In genomic region chr6:151139524-151139923, GRCh38 we compare ENCODE assay signal across 19 cellular contexts.
DNase-seq lines count a peak whose midpoint lies in the region; ATAC-seq and TF ChIP-seq lines count a peak whose summit lies in the region.
"Had no signal": no experiment of that assay in that cellular context is flagged by ENCODE, and none has a peak within 500 bp of the region (broad histone marks: within the 10 kb centered on the region; RNA-seq: fewer than 3 reads in every experiment).

No MANE protein-coding gene starts in this region.

- in situ Hi-C loops in G401 (cut with HindIII; ENCODE audit: low sequenced_read_pairs): no loop called here

- H2BK12ac ChIP-seq in mesenchymal stem cell (ENCODE audit: low read length in 2 of 2): peak overlapping the region in 1 of 2 experiments; percentile 0

- no peak overlapping the region for H2BK15ac ChIP-seq in mesenchymal stem cell (ENCODE audit: low read depth, poor library complexity, severe bottlenecking)

- H3K9me3 ChIP-seq in mesenchymal stem cell (ENCODE audit: control insufficient read depth, low read length): no peaks in the 10 kb centered on the region
- H3K9me3 ChIP-seq: A549, HAP-1 had no signal

- peaks cover 13% of the 10 kb centered on the region for H3K9me3 Mint-ChIP-seq in nephron progenitor cell
- H3K9me3 Mint-ChIP-seq in activated naive CD8-positive, alpha-beta T cell treated with anti-CD3 and anti-CD28 coated beads, Interleukin-2, amount 50 U/mL, for 24 hours: no peaks in the 10 kb centered on the region
- H3K9me3 Mint-ChIP-seq in osteocyte (ENCODE audit: unreplicated experiment): no peaks in the 10 kb centered on the region
- H3K9me3 Mint-ChIP-seq: CD8-positive, alpha-beta T cell; IgD-negative memory B cell had no signal

- H3K79me1 ChIP-seq in mesenchymal stem cell (replicated peaks; ENCODE audit: low read length, poor library complexity, severe bottlenecking): no peaks in the 10 kb centered on the region

- H3K18ac ChIP-seq in mesenchymal stem cell (ENCODE audit: low read depth in 1 of 2, low read length in 2 of 2): peak overlapping the region in 1 of 2 experiments; percentile 16

- no peak for ATAC-seq in activated naive CD8-positive, alpha-beta T cell treated with anti-CD3 and anti-CD28 coated beads, Interleukin-2, amount 50 U/mL, for 24 hours
- no peak for ATAC-seq in GM18517 (IDR thresholded peaks at IDR 0.05; ENCODE audit: unreplicated experiment)
- ATAC-seq: A549; CD8-positive, alpha-beta T cell; GM12878 had no signal

- H3K4me3 Mint-ChIP-seq in nephron progenitor cell: no peak overlapping the region
- no peak overlapping the region for H3K4me3 Mint-ChIP-seq in activated naive CD8-positive, alpha-beta T cell treated with anti-CD3 and anti-CD28 coated beads, Interleukin-2, amount 50 U/mL, for 24 hours
- no peak overlapping the region for H3K4me3 Mint-ChIP-seq in osteocyte (ENCODE audit: unreplicated experiment)
- H3K4me3 Mint-ChIP-seq: CD8-positive, alpha-beta T cell; IgD-negative memory B cell had no signal

- no peak overlapping the region for H4K91ac ChIP-seq in mesenchymal stem cell (ENCODE audit: low read length)

- no peak overlapping the region for H2AK5ac ChIP-seq in mesenchymal stem cell (ENCODE audit: low read length, severe bottlenecking)

- H3K23ac ChIP-seq in mesenchymal stem cell (ENCODE audit: low read length in 2 of 2): no peak overlapping the region

- H3K27ac Mint-ChIP-seq in nephron progenitor cell (peak overlapping the region; percentile 92), osteocyte (ENCODE audit: unreplicated experiment) (no peak overlapping the region)
- no peak overlapping the region for H3K27ac Mint-ChIP-seq in activated naive CD8-positive, alpha-beta T cell treated with anti-CD3 and anti-CD28 coated beads, Interleukin-2, amount 50 U/mL, for 24 hours
- H3K27ac Mint-ChIP-seq: CD8-positive, alpha-beta T cell; IgD-negative memory B cell had no signal

- peaks cover 16% of the 10 kb centered on the region for H3K4me1 ChIP-seq in mesenchymal stem cell (ENCODE audit: control insufficient read depth, insufficient read depth, low read depth, low read length)
- H3K4me1 ChIP-seq: A549 had no signal

- WGBS in mesenchymal stem cell: 89% methylated on average over 11 of the region's 11 CpGs

- H3K9ac ChIP-seq in mesenchymal stem cell (ENCODE audit: low read length): no peak overlapping the region
- H3K9ac ChIP-seq: BLaER1 treated with 17β-estradiol and CSF1 and Interleukin-3, amounts not matched to agents 10 nM and 100 nM had no signal

- no peak overlapping the region for H2AFZ ChIP-seq in mesenchymal stem cell (ENCODE audit: low read depth, low read length)

- TF ChIP-seq CTCF in nephron progenitor cell (IDR thresholded peaks at IDR 0.05) (no peak), osteocyte (IDR thresholded peaks at IDR 0.05) (no peak)

- no peak overlapping the region for H3K4me3 ChIP-seq in mesenchymal stem cell (ENCODE audit: insufficient read depth in 1 of 2, low read depth in 1 of 2, low read length in 2 of 2)
- H3K4me3 ChIP-seq: A549; BLaER1 treated with 17β-estradiol and CSF1 and Interleukin-3, amounts not matched to agents 10 nM and 100 nM; GM12878; HAP-1 had no signal

- DNase-seq in G401 (ENCODE audit: low spot score) (peak; percentile 39), cerebellum (ENCODE audit: low spot score) (peak; percentile 27), left kidney (ENCODE audit: low read depth, low spot score) (peak; percentile 54), nephron progenitor cell (no peak), mesenchymal stem cell (no peak), osteocyte (ENCODE audit: extremely low spot score, unreplicated experiment) (no peak)
- no peak for DNase-seq in activated naive CD8-positive, alpha-beta T cell treated with anti-CD3 and anti-CD28 coated beads, Interleukin-2, amount 50 U/mL, for 24 hours
- DNase-seq: Calu3; CD8-positive, alpha-beta T cell; DMS79 treated with DMSO at 0.1 percent for 48 hours; GOT3; KBM-7 had no signal

- no peaks in the 10 kb centered on the region for H3K27me3 ChIP-seq in mesenchymal stem cell (ENCODE audit: control insufficient read depth in 1 of 2, insufficient read depth in 1 of 2, low read length in 2 of 2)
- H3K27me3 ChIP-seq: BLaER1 treated with 17β-estradiol and CSF1 and Interleukin-3, amounts not matched to agents 10 nM and 100 nM had no signal

- H2BK5ac ChIP-seq in mesenchymal stem cell (ENCODE audit: low read depth, low read length, poor library complexity, severe bottlenecking): no peak overlapping the region

- no peak overlapping the region for H3K27ac ChIP-seq in mesenchymal stem cell (ENCODE audit: low read length, poor library complexity, severe bottlenecking)
- H3K27ac ChIP-seq: 22Rv1; A549; BLaER1 treated with 17β-estradiol and CSF1 and Interleukin-3, amounts not matched to agents 10 nM and 100 nM had no signal

- no peak overlapping the region for H3K4ac ChIP-seq in mesenchymal stem cell (ENCODE audit: low read depth in 1 of 2, low read length in 2 of 2)

- no peaks in the 10 kb centered on the region for H3K36me3 ChIP-seq in mesenchymal stem cell (ENCODE audit: control insufficient read depth in 1 of 2, insufficient read depth in 2 of 2, low read depth in 1 of 2, low read length in 2 of 2)
- H3K36me3 ChIP-seq: BLaER1 treated with 17β-estradiol and CSF1 and Interleukin-3, amounts not matched to agents 10 nM and 100 nM; HAP-1 had no signal

- H3K36me3 Mint-ChIP-seq in nephron progenitor cell (ENCODE audit: low read depth) (no peaks in the 10 kb centered on the region), osteocyte (ENCODE audit: unreplicated experiment) (no peaks in the 10 kb centered on the region)
- no peaks in the 10 kb centered on the region for H3K36me3 Mint-ChIP-seq in activated naive CD8-positive, alpha-beta T cell treated with anti-CD3 and anti-CD28 coated beads, Interleukin-2, amount 50 U/mL, for 24 hours (ENCODE audit: low read depth)
- H3K36me3 Mint-ChIP-seq: CD8-positive, alpha-beta T cell; IgD-negative memory B cell had no signal

- H3K27me3 Mint-ChIP-seq in nephron progenitor cell (ENCODE audit: low read depth, poor library complexity) (no peaks in the 10 kb centered on the region), osteocyte (ENCODE audit: unreplicated experiment) (no peaks in the 10 kb centered on the region)
- H3K27me3 Mint-ChIP-seq in activated naive CD8-positive, alpha-beta T cell treated with anti-CD3 and anti-CD28 coated beads, Interleukin-2, amount 50 U/mL, for 24 hours: peaks cover 5% of the 10 kb centered on the region

- no peak overlapping the region for H4K8ac ChIP-seq in mesenchymal stem cell (ENCODE audit: low read length)

- H3K4me1 Mint-ChIP-seq in nephron progenitor cell: peaks cover 37% of the 10 kb centered on the region
- H3K4me1 Mint-ChIP-seq in activated naive CD8-positive, alpha-beta T cell treated with anti-CD3 and anti-CD28 coated beads, Interleukin-2, amount 50 U/mL, for 24 hours: no peaks in the 10 kb centered on the region
- H3K4me1 Mint-ChIP-seq in osteocyte (ENCODE audit: unreplicated experiment): peaks cover 14% of the 10 kb centered on the region
- H3K4me1 Mint-ChIP-seq: IgD-negative memory B cell had no signal

- H2BK120ac ChIP-seq in mesenchymal stem cell (ENCODE audit: low read depth, low read length): no peak overlapping the region

- H3K14ac ChIP-seq in mesenchymal stem cell (ENCODE audit: low read length in 2 of 2): no peak overlapping the region

- H3K4me2 ChIP-seq in mesenchymal stem cell (ENCODE audit: low read length, poor library complexity, severe bottlenecking): no peak overlapping the region
- H3K4me2 ChIP-seq: A549; BLaER1 treated with 17β-estradiol and CSF1 and Interleukin-3, amounts not matched to agents 10 nM and 100 nM had no signal

Comparison
In these comparisons a context has a peak if more than half of its experiments do, and no peak if none do; other contexts are left out.
1. DNase-seq: peak in G401 (single experiment), cerebellum (single experiment) and left kidney (single experiment); none in nephron progenitor cell (single experiment), activated naive CD8-positive, alpha-beta T cell treated with anti-CD3 and anti-CD28 coated beads, Interleukin-2, amount 50 U/mL, for 24 hours (single experiment), mesenchymal stem cell (single experiment) and osteocyte (single experiment).